Comparison of ENCODE assay signal across 9 cellular contexts in genomic region chr22:39522091-39522490, GRCh38. TPM values are rescaled to one million over a fixed set of nuclear protein-coding genes. Genes with fewer than 3 reads are reported as not detected.
DNase-seq lines count a peak whose midpoint lies in the region; TF ChIP-seq lines count a peak whose summit lies in the region.
"Not testable (repeated sequence)": the region's sequence is repeated elsewhere in the genome, so short reads cannot be mapped to it uniquely, and the experiment has no call there.
"Had no signal": no experiment of that assay in that cellular context is flagged by ENCODE, and none has a peak within 500 bp of the region (broad histone marks: within the 10 kb centered on the region; RNA-seq: fewer than 3 reads in every experiment).

No MANE protein-coding gene starts in this region.

- TF ChIP-seq CTCF in C4-2B (conservative IDR thresholded peaks at IDR 0.05); ascending aorta (IDR thresholded peaks at IDR 0.05); epithelial cell of esophagus (IDR thresholded peaks at IDR 0.05; ENCODE audit: insufficient read depth, low read depth, low read length, missing control alignments); kidney epithelial cell (IDR thresholded peaks at IDR 0.05; ENCODE audit: insufficient read depth, low read length, poor library complexity, severe bottlenecking); neutrophil (IDR thresholded peaks at IDR 0.05); testis (IDR thresholded peaks at IDR 0.05): not testable (repeated sequence)

- H3K9me3 ChIP-seq in HUES64 (ENCODE audit: insufficient read depth, low read depth, low read length); ascending aorta; neutrophil; testis: not testable (repeated sequence)

- H3K36me3 Mint-ChIP-seq in T-helper 2 cell treated with Interferon-gamma antibody and Interleukin-4, amounts not matched to agents 5 μg/mL and 100 μg/mL, for 36 hours (ENCODE audit: low read depth) = peaks cover 54% of the 10 kb centered on the region

- 72% methylated on average over 3 of the region's 5 CpGs for whole genome bisulfite sequencing in HUES64
- 4 to 8% methylated on average over 5 of the region's 5 CpGs for WGBS in testis, 2 donors

- H3K36me3 ChIP-seq in HUES64 (ENCODE audit: insufficient read depth, low read length) (peaks cover 43% of the 10 kb centered on the region), ascending aorta (peaks cover 48 to 56% of the 10 kb centered on the region in 2 donors), neutrophil (peaks cover 38% of the 10 kb centered on the region)
- H3K36me3 ChIP-seq in kidney epithelial cell (ENCODE audit: control insufficient read depth, insufficient read depth, low read length); testis (ENCODE audit: low read depth, missing control alignments): not testable (repeated sequence)

- H3K4me3 ChIP-seq in HUES64 (ENCODE audit: low read length) (peak overlapping the region; percentile 91), ascending aorta (peak overlapping the region; percentile 92 to 100), epithelial cell of esophagus (ENCODE audit: low read length) (peak overlapping the region; percentile 80), kidney epithelial cell (ENCODE audit: low read depth, low read length) (peak overlapping the region; percentile 98), neutrophil (ENCODE audit: low read depth in 1 of 2, low read length in 1 of 2) (peak overlapping the region; percentile 89 to 100), testis (peak overlapping the region in 1 of 2 donors; percentile 99)

- not testable (repeated sequence) for TF ChIP-seq POLR2A in testis (IDR thresholded peaks at IDR 0.05)

- H3K27ac Mint-ChIP-seq in T-helper 2 cell treated with Interferon-gamma antibody and Interleukin-4, amounts not matched to agents 5 μg/mL and 100 μg/mL, for 36 hours = peak overlapping the region; percentile 98

- H3K4me1 ChIP-seq in HUES64 (ENCODE audit: insufficient read depth, low read length) = not testable (repeated sequence)
- H3K4me1 ChIP-seq in ascending aorta (peaks cover 27 to 40% of the 10 kb centered on the region in 2 donors), neutrophil (ENCODE audit: control insufficient read depth in 1 of 2, insufficient read depth in 1 of 2, low read depth in 1 of 2, low read length in 1 of 2) (peaks cover 72 to 73% of the 10 kb centered on the region in 2 experiments), testis (peaks cover 48% of the 10 kb centered on the region)

- DNase-seq in T-helper 2 cell treated with Interferon-gamma antibody and Interleukin-4, amounts not matched to agents 5 μg/mL and 100 μg/mL, for 36 hours (ENCODE audit: low spot score); ascending aorta (ENCODE audit: low spot score in 2 of 2); epithelial cell of esophagus (ENCODE audit: low read depth); kidney epithelial cell (ENCODE audit: low read depth); testis: not testable (repeated sequence)

- not testable (repeated sequence) for H3K27me3 Mint-ChIP-seq in T-helper 2 cell treated with Interferon-gamma antibody and Interleukin-4, amounts not matched to agents 5 μg/mL and 100 μg/mL, for 36 hours (ENCODE audit: low read depth)

- peaks cover 48% of the 10 kb centered on the region for H3K4me1 Mint-ChIP-seq in T-helper 2 cell treated with Interferon-gamma antibody and Interleukin-4, amounts not matched to agents 5 μg/mL and 100 μg/mL, for 36 hours (ENCODE audit: low read depth)

- intact Hi-C loops in ascending aorta (cut with DNase I) (loop anchor here (5.0 kb wide), 1 partner anchor 205 kb away; the partner anchor contains the start of gene RPL3), testis (cut with DNase I; ENCODE audit: low total_unique reads) (loop anchor here (10.0 kb wide), 2 partner anchors 207 to 347 kb away; partner anchors contain the start of gene RPL3)

- not testable (repeated sequence) for H3K9me3 Mint-ChIP-seq in T-helper 2 cell treated with Interferon-gamma antibody and Interleukin-4, amounts not matched to agents 5 μg/mL and 100 μg/mL, for 36 hours

- peak overlapping the region; percentile 100; the same call in 1 of the 2 replicates for H3K9ac ChIP-seq in HUES64 (ENCODE audit: low read depth, low read length)

- H3K27ac ChIP-seq in C4-2B = peak overlapping the region; percentile 100
- H3K27ac ChIP-seq in HUES64 (ENCODE audit: low read depth, low read length) = peak overlapping the region; percentile 97; the same call in 1 of the 2 replicates
- H3K27ac ChIP-seq in ascending aorta = peak overlapping the region; percentile 100
- H3K27ac ChIP-seq in neutrophil = peak overlapping the region; percentile 96
- peak overlapping the region; percentile 98 to 99 for H3K27ac ChIP-seq in testis

- H3K27me3 ChIP-seq in HUES64 (ENCODE audit: insufficient read depth, low read length) = peaks cover 12% of the 10 kb centered on the region; the same call in 1 of the 2 replicates
- H3K27me3 ChIP-seq in ascending aorta; kidney epithelial cell (ENCODE audit: control insufficient read depth, insufficient read depth, low read length); neutrophil; testis: not testable (repeated sequence)

- peak overlapping the region; percentile 93 for H3K4me3 Mint-ChIP-seq in T-helper 2 cell treated with Interferon-gamma antibody and Interleukin-4, amounts not matched to agents 5 μg/mL and 100 μg/mL, for 36 hours

RNA-seq across cellular contexts. Expression of gene ATF4, which starts 1.7 kb away (rescaled TPM):
- 352 TPM for polyA plus RNA-seq in HUES64 (2013, experiment 1 of 2)
- polyA plus RNA-seq in HUES64 (2013, experiment 2 of 2) = 363 TPM
- total RNA-seq in ascending aorta (173 TPM), kidney epithelial cell (754 and 763 TPM in 2 replicates), testis (100 to 1,000 TPM; 192 to 228 TPM)
- polyA plus RNA-seq in testis (ENCODE audit: insufficient read depth, low read depth, low replicate concordance) = 227 TPM

RNA-seq across cellular contexts. Expression of gene RPS19BP1, which starts 10.5 kb away (rescaled TPM):
- 99.3 TPM for polyA plus RNA-seq in HUES64 (2013, experiment 1 of 2)
- polyA plus RNA-seq in HUES64 (2013, experiment 2 of 2) = 85.9 TPM
- total RNA-seq in ascending aorta (218 TPM), kidney epithelial cell (121 and 135 TPM in 2 replicates), testis (100 to 1,000 TPM; 156 to 158 TPM)
- 97.7 TPM for polyA plus RNA-seq in testis (ENCODE audit: insufficient read depth, low read depth, low replicate concordance)

RNA-seq across cellular contexts. Expression of gene MIEF1, which starts 20.0 kb away (rescaled TPM):
- 24.8 TPM for polyA plus RNA-seq in HUES64 (2013, experiment 1 of 2)
- polyA plus RNA-seq in HUES64 (2013, experiment 2 of 2) = 23.8 TPM
- 22.5 TPM for total RNA-seq in ascending aorta
- total RNA-seq in kidney epithelial cell = 43.3 and 54.6 TPM in 2 replicates
- total RNA-seq in testis = 100 to 1,000 TPM in 1 of 2 donors, 10 to 100 TPM in 1; 60.6 to 120 TPM
- polyA plus RNA-seq in testis (ENCODE audit: insufficient read depth, low read depth, low replicate concordance) = 78.2 TPM

RNA-seq across cellular contexts. Expression of gene CACNA1I, which starts 48.5 kb away (rescaled TPM):
- polyA plus RNA-seq in HUES64 (2013, experiment 1 of 2) = 0.30 TPM
- 0.38 TPM for polyA plus RNA-seq in HUES64 (2013, experiment 2 of 2)
- not detected for total RNA-seq in ascending aorta
- total RNA-seq in kidney epithelial cell = not detected in 2 replicates
- total RNA-seq in testis = 1 to 10 TPM; 1.7 to 2.0 TPM
- 1.3 TPM for polyA plus RNA-seq in testis (ENCODE audit: insufficient read depth, low read depth, low replicate concordance)
- total RNA-seq: Right ventricle myocardium inferior had no signal
